9 cellular contexts compared by ENCODE assay signal in genomic region chr18:51110073-51110797, GRCh38.
DNase-seq lines count a peak whose midpoint lies in the region; ATAC-seq and TF ChIP-seq lines count a peak whose summit lies in the region.
"Had no signal": no experiment of that assay in that cellular context is flagged by ENCODE, and none has a peak within 500 bp of the region (broad histone marks: within the 10 kb centered on the region; RNA-seq: fewer than 3 reads in every experiment).

No MANE protein-coding gene starts in this region.

- H3K36me3 Mint-ChIP-seq in GM23338 (ENCODE audit: low read depth), result peaks cover 20% of the 10 kb centered on the region
- no peaks in the 10 kb centered on the region for H3K36me3 Mint-ChIP-seq in activated CD4-positive, alpha-beta T cell treated with anti-CD3 and anti-CD28 coated beads for 36 hours (ENCODE audit: low read depth)
- H3K36me3 Mint-ChIP-seq in chondrocyte (ENCODE audit: low read depth), result no peaks in the 10 kb centered on the region

- H3K36me3 ChIP-seq in GM23338 (ENCODE audit: insufficient read depth), result no peaks in the 10 kb centered on the region; the same call in 1 of the 2 replicates

- H3K4me1 Mint-ChIP-seq in GM23338 (peaks cover 5% of the 10 kb centered on the region; the same call in 2 of the 3 replicates), chondrocyte (ENCODE audit: low read depth) (peaks cover 4% of the 10 kb centered on the region)
- peaks cover 12% of the 10 kb centered on the region for H3K4me1 Mint-ChIP-seq in activated CD4-positive, alpha-beta T cell treated with anti-CD3 and anti-CD28 coated beads for 36 hours

- H3K79me2 ChIP-seq in GM23338 (replicated peaks; ENCODE audit: insufficient read depth), result no peaks in the 10 kb centered on the region

- H3K27ac ChIP-seq in GM23338 (ENCODE audit: low read depth), result no peak overlapping the region

- CTCF ChIA-PET in activated CD4-positive, alpha-beta T cell treated with anti-CD3 and anti-CD28 coated beads for 36 hours (lab: Charles Lee), result interaction anchor here (0.6 to 1.9 kb wide), 16 partner anchors 10 to 1178 kb away, joined by 3 to 12 read pairs (median 3); partner anchors contain the start of genes MEX3C and MRO

- no peaks in the 10 kb centered on the region for H3F3A ChIP-seq in GM23338 (replicated peaks; ENCODE audit: low read depth)

- TF ChIP-seq POLR2A in lower leg skin (IDR thresholded peaks at IDR 0.05), result no peak

- H3K4me2 ChIP-seq in GM23338, result no peak overlapping the region

- no peaks in the 10 kb centered on the region for H4K20me1 ChIP-seq in GM23338 (replicated peaks; ENCODE audit: insufficient read depth)

- H3K9me3 Mint-ChIP-seq in GM23338, result peaks cover 27% of the 10 kb centered on the region
- H3K9me3 Mint-ChIP-seq in activated CD4-positive, alpha-beta T cell treated with anti-CD3 and anti-CD28 coated beads for 36 hours (ENCODE audit: low read depth), result no peaks in the 10 kb centered on the region
- H3K9me3 Mint-ChIP-seq in chondrocyte (ENCODE audit: low read depth), result no peaks in the 10 kb centered on the region

- ATAC-seq in GM23338, result peak; percentile 99
- ATAC-seq in activated CD4-positive, alpha-beta T cell treated with anti-CD3 and anti-CD28 coated beads for 36 hours, result peak; percentile 86

- H3K4me3 Mint-ChIP-seq in GM23338 (no peak overlapping the region), chondrocyte (ENCODE audit: unreplicated experiment) (no peak overlapping the region)
- H3K4me3 Mint-ChIP-seq in activated CD4-positive, alpha-beta T cell treated with anti-CD3 and anti-CD28 coated beads for 36 hours, result no peak overlapping the region
- H3K4me3 Mint-ChIP-seq: dendritic cell treated with granulocyte-macrophage colony-stimulating factor and Interleukin-4, amounts not matched to agents 40 ng/mL and 50 ng/mL, for 4 days had no signal

- no peak overlapping the region for H3K27ac Mint-ChIP-seq in GM23338
- H3K27ac Mint-ChIP-seq in activated CD4-positive, alpha-beta T cell treated with anti-CD3 and anti-CD28 coated beads for 36 hours, result no peak overlapping the region
- no peak overlapping the region for H3K27ac Mint-ChIP-seq in chondrocyte (ENCODE audit: unreplicated experiment)
- H3K27ac Mint-ChIP-seq: dendritic cell treated with granulocyte-macrophage colony-stimulating factor and Interleukin-4, amounts not matched to agents 40 ng/mL and 50 ng/mL, for 4 days had no signal

- 0 out of 2 replicates have a peak, but pooled peaks cover 3% of the 10 kb centered on the region for H3K9me2 ChIP-seq in GM23338 (ENCODE audit: insufficient read depth)

- H3K27me3 Mint-ChIP-seq in GM23338 (ENCODE audit: insufficient read depth, low read depth, poor library complexity) (peaks cover 3% of the 10 kb centered on the region), chondrocyte (ENCODE audit: low read depth) (no peaks in the 10 kb centered on the region)
- no peaks in the 10 kb centered on the region for H3K27me3 Mint-ChIP-seq in activated CD4-positive, alpha-beta T cell treated with anti-CD3 and anti-CD28 coated beads for 36 hours
- H3K27me3 Mint-ChIP-seq: dendritic cell treated with granulocyte-macrophage colony-stimulating factor and Interleukin-4, amounts not matched to agents 40 ng/mL and 50 ng/mL, for 4 days had no signal

- H2AFZ ChIP-seq in GM23338, result peak overlapping the region; percentile 99

- WGBS in lower leg skin, 2 donors, result 35 to 38% methylated on average over 42 of the region's 42 CpGs

- POLR2A ChIA-PET in activated CD4-positive, alpha-beta T cell treated with anti-CD3 and anti-CD28 coated beads for 36 hours (lab: Charles Lee), result interaction anchor here (0.6 kb wide), 1 partner anchor 51 kb away, joined by 3 read pairs; no protein-coding TSS in a partner anchor

- peak; percentile 29 for DNase-seq in GDM1 (lab: John Stamatoyannopoulos, UW)
- DNase-seq in GM23338 (ENCODE audit: low spot score), result peak; percentile 83
- peak; percentile 57 for DNase-seq in LoVo (ENCODE audit: low spot score)
- DNase-seq in activated CD4-positive, alpha-beta T cell treated with anti-CD3 and anti-CD28 coated beads for 36 hours, result peak; percentile 85
- no peak for DNase-seq in chondrocyte (ENCODE audit: low spot score)
- DNase-seq in lower leg skin (ENCODE audit: low spot score in 2 of 2), result peak; percentile 28 to 92
- peak; percentile 34 for DNase-seq in stimulated activated CD8-positive, alpha-beta memory T cell treated with anti-CD3 and anti-CD28 coated beads, Interleukin-12 subunit alpha, Interleukin-12 subunit beta, amount 100 ng/mL, for 1 hour (ENCODE audit: low read depth)
- DNase-seq in SIG-M5 (lab: John Stamatoyannopoulos, UW), result no peak

- H3K27me3 ChIP-seq in GM23338 (ENCODE audit: insufficient read depth), result no peaks in the 10 kb centered on the region

- peak; percentile 69 to 98 for TF ChIP-seq CTCF in GM23338 (conservative IDR thresholded peaks at IDR 0.05; ENCODE audit: low read depth in 2 of 2)
- peak; percentile 98 for TF ChIP-seq CTCF in chondrocyte (IDR thresholded peaks at IDR 0.05)
- peak in 1 of 3 donors; percentile 63 for TF ChIP-seq CTCF in lower leg skin (IDR thresholded peaks at IDR 0.05)

- H3K4me1 ChIP-seq in GM23338 (ENCODE audit: insufficient read depth), result no peaks in the 10 kb centered on the region

- no peak overlapping the region for H3K4me3 ChIP-seq in GM23338
- no peak overlapping the region for H3K4me3 ChIP-seq in lower leg skin (ENCODE audit: low read depth, poor library complexity, severe bottlenecking)

- intact Hi-C loops in activated CD4-positive, alpha-beta T cell treated with anti-CD3 and anti-CD28 coated beads for 36 hours (cut with DNase I, micrococcal nuclease), result loop anchor here (1.0 to 10.0 kb wide), 7 partner anchors 85 to 1177 kb away; partner anchors contain the start of gene MRO (in 1 of the 2)
- intact Hi-C loops in lower leg skin (cut with DNase I; ENCODE audit: low total_unique reads), result no loop called here

TF ChIP-seq in GM23338, 12 proteins besides CTCF, POLR2A, EP300 and RAD21:
- TF ChIP-seq ZNF114 (CRISPR knock-in tag; IDR thresholded peaks at IDR 0.05) (peak; percentile 56; the same call in 1 of the 2 replicates), POLR2AphosphoS5 (IDR thresholded peaks at IDR 0.05; ENCODE audit: low read depth) (no peak), ZNF462 (CRISPR knock-in tag; IDR thresholded peaks at IDR 0.05) (peak; percentile 40; the same call in 1 of the 2 replicates)

Comparison
In these comparisons a context has a peak if more than half of its experiments do, and no peak if none do; other contexts are left out.
1. DNase-seq: peak in GDM1 (single experiment), GM23338 (single experiment), LoVo (single experiment), activated CD4-positive, alpha-beta T cell treated with anti-CD3 and anti-CD28 coated beads for 36 hours (single experiment), lower leg skin (2 of 2) and stimulated activated CD8-positive, alpha-beta memory T cell treated with anti-CD3 and anti-CD28 coated beads, Interleukin-12 subunit alpha, Interleukin-12 subunit beta, amount 100 ng/mL, for 1 hour (single experiment); none in chondrocyte (single experiment) and SIG-M5 (single experiment).